ENCODE assay signal across 8 cellular contexts in genomic region chr1:39900662-39901485, GRCh38. TPM values are rescaled to one million over a fixed set of nuclear protein-coding genes. Genes with fewer than 3 reads are reported as not detected.
DNase-seq lines count a peak whose midpoint lies in the region; ATAC-seq, FAIRE-seq and TF ChIP-seq lines count a peak whose summit lies in the region.

No MANE protein-coding gene starts in this region.

- H3K27me3 Mint-ChIP-seq in WTC11 (ENCODE audit: low read depth), result peaks cover 30% of the 10 kb centered on the region

- peak overlapping the region; percentile 86 for H3K4me3 Mint-ChIP-seq in WTC11

- H3K27me3 ChIP-seq in HL-60 (ENCODE audit: insufficient read depth, poor library complexity, severe bottlenecking), result peaks cover 54% of the 10 kb centered on the region
- no peaks in the 10 kb centered on the region for H3K27me3 ChIP-seq in foreskin keratinocyte
- no peaks in the 10 kb centered on the region for H3K27me3 ChIP-seq in pancreas

- H3K4me3 ChIP-seq in HL-60 (replicated peaks; ENCODE audit: insufficient read depth, low read length) (peak overlapping the region; percentile 75), pancreas (peak overlapping the region; percentile 60 to 78 (median 76))

- no peaks in the 10 kb centered on the region for H3K36me3 ChIP-seq in pancreas

- POLR2A ChIA-PET in WTC11 (lab: Charles Lee), result interaction anchor here (0.8 to 3.2 kb wide), 6 partner anchors 8 to 199 kb away, joined by 3 to 25 read pairs (median 10); partner anchors contain the start of gene TRIT1

- no peak for FAIRE-seq in pancreas (lab: Jason Lieb, UNC)
- no peak for FAIRE-seq in GM19239 (lab: Jason Lieb, UNC)

- H3K36me3 Mint-ChIP-seq in WTC11, result no peaks in the 10 kb centered on the region; the same call in 1 of the 2 replicates

- TF ChIP-seq CTCF in HL-60 (IDR thresholded peaks at IDR 0.05; ENCODE audit: insufficient read depth, low read length) (no peak), WTC11 (IDR thresholded peaks at IDR 0.05) (no peak), foreskin keratinocyte (conservative IDR thresholded peaks at IDR 0.05) (no peak), pancreas (IDR thresholded peaks at IDR 0.05) (no peak)

- 2 to 4% methylated on average over 50 to 68 of the region's 68 CpGs for WGBS in pancreas, 2 donors

- intact Hi-C loops in pancreas (cut with DNase I), result loop anchor here (5.0 to 10.0 kb wide), 2 partner anchors 84 to 86 kb away; no protein-coding TSS in a partner anchor

- peak overlapping the region; percentile 72; the same call in 1 of the 2 replicates for H3K27ac Mint-ChIP-seq in WTC11

- CTCF ChIA-PET in WTC11 (lab: Charles Lee), result interaction anchor here (0.8 to 4.3 kb wide), 12 partner anchors 7 to 414 kb away, joined by 3 to 98 read pairs (median 12); partner anchors contain the start of gene TRIT1

- H3K27ac ChIP-seq in HL-60 (replicated peaks) (no peak overlapping the region), foreskin keratinocyte (no peak overlapping the region), pancreas (peak overlapping the region; percentile 23 to 75 (median 64))

- H3K9me3 ChIP-seq in pancreas, result no peaks in the 10 kb centered on the region

- no peaks in the 10 kb centered on the region for H3K9me3 Mint-ChIP-seq in WTC11

- DNase-seq in EL, result peak; percentile 43
- DNase-seq in HL-60 (ENCODE audit: low read depth in 1 of 2, low spot score in 1 of 2), result no peak
- peak; percentile 40 for DNase-seq in WTC11 (ENCODE audit: low spot score)
- DNase-seq in foreskin keratinocyte, result no peak
- peak; percentile 20 to 87 (median 46) for DNase-seq in pancreas
- DNase-seq in NCI-H226, result no peak
- no peak for DNase-seq in GM19239 (ENCODE audit: insufficient read length, low spot score)
- no peak for DNase-seq in globus pallidus (ENCODE audit: low spot score)

- peaks cover 54% of the 10 kb centered on the region for H3K4me1 Mint-ChIP-seq in WTC11

- ATAC-seq in WTC11 (no peak), foreskin keratinocyte (peak; percentile 5), pancreas (peak; percentile 19 to 34 (median 26))

- no peaks in the 10 kb centered on the region for H3K4me1 ChIP-seq in foreskin keratinocyte
- H3K4me1 ChIP-seq in pancreas, result peaks cover 0 to 14% (median 0%) of the 10 kb centered on the region in 3 donors

TF ChIP-seq in WTC11, 78 proteins besides CTCF, POLR2A, EP300 and RAD21 (continues in another document):
- TF ChIP-seq FOXJ3 (CRISPR knock-in tag; IDR thresholded peaks at IDR 0.05; ENCODE audit: borderline replicate concordance), result no peak
- peak; percentile 9; the same call in 1 of the 2 replicates for TF ChIP-seq ZNF423 (CRISPR knock-in tag; IDR thresholded peaks at IDR 0.05)
- no peak for TF ChIP-seq ZNF532 (CRISPR knock-in tag; IDR thresholded peaks at IDR 0.05; ENCODE audit: borderline replicate concordance)
- no peak for TF ChIP-seq ZSCAN18 (CRISPR knock-in tag; IDR thresholded peaks at IDR 0.05)
- TF ChIP-seq ZNF425 (CRISPR knock-in tag; conservative IDR thresholded peaks at IDR 0.05), result no peak
- TF ChIP-seq ZNF232 (CRISPR knock-in tag; IDR thresholded peaks at IDR 0.05), result no peak
- TF ChIP-seq NFATC4 (CRISPR knock-in tag; IDR thresholded peaks at IDR 0.05), result no peak
- TF ChIP-seq TEAD1 (CRISPR knock-in tag; IDR thresholded peaks at IDR 0.05), result 0 out of 2 replicates have a peak, but pooled peaks have one; percentile 19

RNA-seq across cellular contexts. Expression of gene MYCL, which starts 0.8 kb away (rescaled TPM):
- total RNA-seq in WTC11 (2021) (31.0 to 32.6 TPM (median 32.2 TPM) in 3 replicates), foreskin keratinocyte (5.6 and 6.1 TPM in 2 replicates), pancreas (10 to 100 TPM in 2 of 6 donors, 1 to 10 TPM in 4; 3.4 to 17.9 (median 7.2) TPM)
- polyA plus RNA-seq in foreskin keratinocyte (3.3 TPM in 2 replicates), pancreas (1 to 10 TPM; 1.4 to 3.0 TPM)

RNA-seq across cellular contexts. Expression of gene TRIT1, which starts 17.6 kb away (rescaled TPM):
- total RNA-seq in WTC11 (2021), result 26.3 to 31.4 TPM (median 27.3 TPM) in 3 replicates
- total RNA-seq in foreskin keratinocyte, result 23.9 and 25.8 TPM in 2 replicates
- polyA plus RNA-seq in foreskin keratinocyte, result 15.9 and 17.0 TPM in 2 replicates
- 10 to 100 TPM in 5 of 6 donors, 1 to 10 TPM in 1; 9.9 to 14.5 (median 12.1) TPM for total RNA-seq in pancreas
- 10 to 100 TPM; 14.3 to 17.7 TPM for polyA plus RNA-seq in pancreas

RNA-seq across cellular contexts. Expression of gene MFSD2A, which starts 54.1 kb away (rescaled TPM):
- 11.5 to 14.0 TPM (median 12.9 TPM) in 3 replicates for total RNA-seq in WTC11 (2021)
- total RNA-seq in foreskin keratinocyte, result 55.1 and 62.0 TPM in 2 replicates
- polyA plus RNA-seq in foreskin keratinocyte, result 47.6 and 49.8 TPM in 2 replicates
- total RNA-seq in pancreas, result 1 to 10 TPM in 1 of 6 donors, under 1 TPM in 4, not detected in 1; 0.16 to 1.0 (median 0.34) TPM
- under 1 TPM; 0.68 to 0.96 TPM for polyA plus RNA-seq in pancreas

Comparison
In these comparisons a context has a peak if more than half of its experiments do, and no peak if none do; other contexts are left out.
1. DNase-seq: peak in EL (single experiment), WTC11 (single experiment) and pancreas (6 of 6); none in HL-60 (0 of 2), foreskin keratinocyte (0 of 2), NCI-H226 (single experiment), GM19239 (single experiment) and globus pallidus (single experiment).
2. H3K27ac ChIP-seq: peak in pancreas (4 of 4); none in HL-60 (single experiment) and foreskin keratinocyte (single experiment).